ENCODE assay signal across 30 cellular contexts in genomic region chr5:16304846-16305245, GRCh38.
DNase-seq lines count a peak whose midpoint lies in the region; TF ChIP-seq lines count a peak whose summit lies in the region.
"Had no signal": no experiment of that assay in that cellular context is flagged by ENCODE, and none has a peak within 500 bp of the region (broad histone marks: within the 10 kb centered on the region; RNA-seq: fewer than 3 reads in every experiment).

No MANE protein-coding gene starts in this region.

- no peaks in the 10 kb centered on the region for H3K79me2 ChIP-seq in GM23248 (ENCODE audit: insufficient read depth)

- H4K20me1 ChIP-seq in GM23248 (ENCODE audit: insufficient read depth): no peaks in the 10 kb centered on the region

- no peak overlapping the region for H2AFZ ChIP-seq in GM23248

- H3K9me2 ChIP-seq in GM23248 (ENCODE audit: insufficient read depth): no peaks in the 10 kb centered on the region

- H3K27ac ChIP-seq in GM23248: no peak overlapping the region
- H3K27ac ChIP-seq: adrenal gland, brain microvascular endothelial cell, tibial nerve had no signal

- H3K9ac ChIP-seq in GM23248: no peak overlapping the region

- H3K36me3 ChIP-seq in GM23248 (ENCODE audit: low read depth) (no peaks in the 10 kb centered on the region), MG63 (no peaks in the 10 kb centered on the region)
- H3K36me3 ChIP-seq: adrenal gland, brain microvascular endothelial cell, tibial nerve had no signal

- H3K4me3 ChIP-seq in AG09309 (ENCODE audit: control insufficient read depth, low read depth, low read length) (no peak overlapping the region), GM23248 (no peak overlapping the region), MG63 (no peak overlapping the region), fibroblast of mammary gland (ENCODE audit: control insufficient read depth, low read depth, low read length) (no peak overlapping the region)
- H3K4me3 ChIP-seq: adrenal gland, K562, tibial nerve had no signal

- H3K4me1 ChIP-seq in GM23248 (ENCODE audit: insufficient read depth): no peaks in the 10 kb centered on the region
- H3K4me1 ChIP-seq: adrenal gland, Caco-2, tibial nerve had no signal

- H3K4me2 ChIP-seq in GM23248 (ENCODE audit: unreplicated experiment): no peak overlapping the region

- WGBS in GM23248 (ENCODE audit: low coverage in 1 of 2, low lambda C conversion rate in 2 of 2, missing lambda C conversion rate in 2 of 2), 2 experiments: 24 to 31% methylated on average over 6 of the region's 6 CpGs

- no peaks in the 10 kb centered on the region for H3F3A ChIP-seq in GM23248 (ENCODE audit: insufficient read depth)

- DNase-seq in AG09309 (ENCODE audit: low read depth) (peak; percentile 1), GM23248 (peak; percentile 28), MG63 (peak; percentile 44), fibroblast of mammary gland (ENCODE audit: low read depth) (peak; percentile 0), NCI-H748 (lab: John Stamatoyannopoulos, UW; ENCODE audit: unreplicated experiment) (no peak), NCI-H1417 treated with DMSO at 0.1 percent for 48 hours (lab: John Stamatoyannopoulos, UW) (no peak), KG1 (lab: John Stamatoyannopoulos, UW) (no peak), NCI-H446 treated with DMSO at 0.1 percent for 48 hours (lab: John Stamatoyannopoulos, UW) (no peak)
- DNase-seq: activated B cell treated with CpG ODN at 0.5 μM for 24 hours; activated CD4-positive, alpha-beta T cell treated with anti-CD3 and anti-CD28 coated beads, Interleukin-2, amount 50 U/mL, for 1 hour; activated CD8-positive, alpha-beta memory T cell treated with anti-CD3 and anti-CD28 coated beads, Interleukin-2, amount 10 ng/mL, durations not matched to agents 7 days and 5 days; activated naive CD4-positive, alpha-beta T cell treated with Interleukin-2 at 50 U/mL for 16 hours; adrenal gland; brain microvascular endothelial cell; C1 segment of cervical spinal cord; Caco-2; DMS79 treated with DMSO at 0.1 percent for 48 hours; GOT3; midbrain; naive thymus-derived CD8-positive, alpha-beta T cell; NCI-H1436 treated with DMSO at 0.1 percent for 48 hours; NCI-H2107; NCI-H524; NK-92 treated with Interleukin-12 subunit alpha and Interleukin-12 subunit beta, amount 100 ng/mL, for 24 hours; nucleus accumbens; PC-3; SHP77; T1000 had no signal

- in situ Hi-C loops in GM23248 (cut with MboI): no loop called here

- TF ChIP-seq CTCF in AG09309 (IDR thresholded peaks at IDR 0.05; ENCODE audit: control insufficient read depth, insufficient read depth, low read depth, low read length, missing control alignments) (no peak), fibroblast of mammary gland (conservative IDR thresholded peaks at IDR 0.05; ENCODE audit: control insufficient read depth, insufficient read depth, low read depth, low read length) (no peak)

- H3K9me3 ChIP-seq in GM23248 (ENCODE audit: low read depth): no peaks in the 10 kb centered on the region
- no peaks in the 10 kb centered on the region for H3K9me3 ChIP-seq in MG63
- H3K9me3 ChIP-seq: adrenal gland, Caco-2, tibial nerve had no signal

- no peaks in the 10 kb centered on the region for H3K27me3 ChIP-seq in GM23248 (replicated peaks; ENCODE audit: insufficient read depth)
- peaks cover 25% of the 10 kb centered on the region for H3K27me3 ChIP-seq in MG63
- H3K27me3 ChIP-seq: adrenal gland, brain microvascular endothelial cell, tibial nerve had no signal

Comparison
In these comparisons a context has a peak if more than half of its experiments do, and no peak if none do; other contexts are left out.
1. DNase-seq: peak in AG09309 (single experiment), GM23248 (single experiment), MG63 (single experiment) and fibroblast of mammary gland (single experiment); none in NCI-H748 (single experiment), NCI-H1417 treated with DMSO at 0.1 percent for 48 hours (single experiment), KG1 (single experiment) and NCI-H446 treated with DMSO at 0.1 percent for 48 hours (single experiment).